In the genomic region with DNA sequence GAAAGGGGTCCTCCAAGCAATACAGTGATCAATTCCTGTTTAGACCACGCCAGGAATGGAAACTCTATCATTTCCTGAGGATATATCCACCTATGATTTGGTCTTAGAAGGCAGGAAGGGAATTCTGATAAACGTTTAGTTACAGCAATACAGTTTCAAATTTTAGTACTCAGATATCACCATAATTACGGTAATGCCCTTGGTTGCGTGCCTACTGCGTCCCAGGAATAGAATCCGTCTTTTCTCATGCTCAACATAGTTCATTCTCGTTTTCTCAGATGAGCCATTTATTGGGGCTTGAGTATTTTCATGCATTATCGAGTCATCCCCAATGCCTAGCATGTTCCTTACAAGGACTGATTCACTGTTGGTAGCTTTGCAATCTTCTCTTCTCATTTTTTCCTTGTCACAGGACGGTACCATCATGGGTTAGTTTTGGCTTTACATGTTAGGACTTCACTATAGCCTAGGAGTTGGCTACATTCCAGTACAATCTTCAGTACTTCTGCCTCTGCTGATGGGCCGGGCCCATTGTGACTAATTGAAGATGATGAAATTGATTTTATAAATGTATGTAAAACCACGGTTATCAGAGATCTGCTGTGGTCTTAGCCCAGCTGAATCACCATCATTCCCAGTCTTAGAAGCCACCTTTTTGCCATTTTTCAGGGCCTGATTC, we compare ENCODE assay signal across 16 cellular contexts.
"Had no signal": no experiment of that assay in that cellular context is flagged by ENCODE, and none has a peak within 500 bp of the region (broad histone marks: within the 10 kb centered on the region; RNA-seq: fewer than 3 reads in every experiment).

No MANE protein-coding gene starts in this region.

- H3K36me3 ChIP-seq: esophagus squamous epithelium, gastroesophageal sphincter, transverse colon had no signal

- DNase-seq: activated B cell treated with CpG ODN at 0.5 μM for 24 hours; activated CD4-positive, alpha-beta T cell treated with anti-CD3 and anti-CD28 coated beads, Interleukin-2, amount 10 ng/mL, durations not matched to agents 7 days and 5 days; activated CD8-positive, alpha-beta memory T cell treated with anti-CD3 and anti-CD28 coated beads for 24 hours; activated naive CD4-positive, alpha-beta T cell treated with anti-CD3 and anti-CD28 coated beads for 36 hours; cerebellar nuclear complex; esophagus squamous epithelium; kidney; left ventricle myocardium superior; mesendoderm; retina; small intestine; transverse colon had no signal

- H3K4me3 ChIP-seq: esophagus squamous epithelium, gastroesophageal sphincter, transverse colon had no signal

- H3K4me1 ChIP-seq: gastroesophageal sphincter, parathyroid adenoma had no signal

- H3K27ac ChIP-seq: esophagus squamous epithelium, gastroesophageal sphincter, parathyroid adenoma, transverse colon had no signal

- ATAC-seq: activated T-helper 17 cell treated with anti-CD3 and anti-CD28 coated beads, Interleukin-2, amount 50 U/mL, for 72 hours; gastroesophageal sphincter; left ventricle myocardium superior; stimulated activated effector memory CD8-positive, alpha-beta T cell treated with anti-CD3 and anti-CD28 coated beads, Interleukin-12 subunit alpha, Interleukin-12 subunit beta, amount 100 ng/mL, for 72 hours had no signal

- H3K9me3 ChIP-seq: esophagus squamous epithelium, gastroesophageal sphincter, transverse colon had no signal
